Comparison of ENCODE assay signal across 4 cellular contexts in the genomic region with DNA sequence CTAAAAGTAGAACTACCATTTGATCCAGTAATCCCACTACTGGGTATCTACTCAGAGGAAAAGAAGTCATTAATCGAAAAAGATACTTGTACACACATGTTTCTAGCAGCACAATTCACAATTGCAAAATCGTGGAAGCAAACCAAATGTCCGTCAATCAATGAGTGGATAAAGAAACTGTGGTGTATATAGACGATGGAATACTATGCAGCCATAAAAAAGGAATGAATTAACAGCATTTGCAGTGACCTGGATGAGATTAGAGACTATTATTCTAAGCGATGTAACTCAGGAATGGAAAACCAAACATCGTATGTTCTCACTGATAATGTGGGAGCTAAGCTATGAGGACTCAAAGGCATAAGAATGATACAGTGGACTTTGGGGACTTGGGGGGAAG. TPM values are rescaled to one million over a fixed set of nuclear protein-coding genes. Genes with fewer than 3 reads are reported as not detected.
A peak's percentile ranks its signal among the peaks of the same experiment; 100 is the strongest.
DNase-seq lines count a peak whose midpoint lies in the region; ATAC-seq, FAIRE-seq and TF ChIP-seq lines count a peak whose summit lies in the region.
"Not testable (repeated sequence)": the region's sequence is repeated elsewhere in the genome, so short reads cannot be mapped to it uniquely, and the experiment has no call there.

No MANE protein-coding gene starts in this region.

- WGBS in A549 (ENCODE audit: missing lambda C conversion rate): 84% methylated on average over 6 of the region's 6 CpGs
- 89% methylated on average over 6 of the region's 6 CpGs for WGBS in K562 (ENCODE audit: insufficient coverage, low coverage, missing lambda C conversion rate)
- WGBS in endodermal cell (ENCODE audit: insufficient coverage in 1 of 2, insufficient read length in 1 of 2), 2 experiments: 95 to 96% methylated on average over 6 of the region's 6 CpGs

- POLR2A ChIA-PET in A549 (lab: Yijun Ruan, JAX); HEK293 (lab: Yijun Ruan, JAX): not testable (repeated sequence)
- POLR2A ChIA-PET in K562 (lab: Yijun Ruan, JAX): interaction anchor here (1.2 to 1.5 kb wide), 2 partner anchors 12 kb away, joined by 3 to 4 read pairs; no protein-coding TSS in a partner anchor

- FAIRE-seq in A549 (lab: Jason Lieb, UNC); K562 (lab: Jason Lieb, UNC): not testable (repeated sequence)

- not testable (repeated sequence) for TF ChIP-seq POLR2A in A549 (IDR thresholded peaks at IDR 0.05; ENCODE audit: low read length); K562 (conservative IDR thresholded peaks at IDR 0.05)

- H3K4me1 ChIP-seq in A549; HEK293 (ENCODE audit: control insufficient read depth, insufficient read depth, low read length); K562 (replicated peaks in 1 of 2; ENCODE audit: control insufficient read depth in 2 of 2, insufficient read depth in 2 of 2, low read length in 2 of 2); endodermal cell (ENCODE audit: control insufficient read depth, insufficient read depth, low read length): not testable (repeated sequence)

- H3K27ac ChIP-seq in A549; HEK293 (ENCODE audit: extremely low read depth, low read depth, low read length); K562 (ENCODE audit: extremely low read depth, low read depth, low read length); endodermal cell (ENCODE audit: low read depth, low read length): not testable (repeated sequence)

- DNase-seq in A549 (ENCODE audit: low read depth in 1 of 2, low spot score in 1 of 2); K562 (ENCODE audit: extremely low read depth in 1 of 4, low spot score in 3 of 4); endodermal cell: not testable (repeated sequence)

- H4K20me1 ChIP-seq in K562 (replicated peaks; ENCODE audit: control insufficient read depth, insufficient read depth, low read length): not testable (repeated sequence)

- H3K4me1 Mint-ChIP-seq in endodermal cell: not testable (repeated sequence)

- CTCF ChIA-PET in A549 (lab: Yijun Ruan, JAX): interaction anchor here (0.7 kb wide), 1 partner anchor 15 kb away, joined by 3 read pairs; no protein-coding TSS in a partner anchor
- CTCF ChIA-PET in HEK293 (lab: Yijun Ruan, JAX); K562 (lab: Yijun Ruan, JAX; ENCODE audit: low intra/inter-chr PET ratio): not testable (repeated sequence)

- not testable (repeated sequence) for H3K9me1 ChIP-seq in K562 (ENCODE audit: control insufficient read depth, insufficient read depth, low read length)

- H3K4me3 ChIP-seq in A549; HEK293 (ENCODE audit: low read depth, low read length); K562: not testable (repeated sequence)
- peak overlapping the region; percentile 12 for H3K4me3 ChIP-seq in endodermal cell (ENCODE audit: low read length)

- TF ChIP-seq EP300 in A549 (IDR thresholded peaks at IDR 0.05); K562 (IDR thresholded peaks at IDR 0.05; ENCODE audit: low read length): not testable (repeated sequence)

- not testable (repeated sequence) for BruUV-seq in K562 (replicated peaks; lab: Mats Ljungman, UMichigan)

- not testable (repeated sequence) for H3K9ac ChIP-seq in K562 (ENCODE audit: insufficient read depth in 1 of 2, low read depth in 2 of 2, low read length in 2 of 2); endodermal cell (ENCODE audit: extremely low read depth, low read length, poor library complexity, severe bottlenecking)

- not testable (repeated sequence) for H3K27ac Mint-ChIP-seq in endodermal cell

- TF ChIP-seq RAD21 in A549 (conservative IDR thresholded peaks at IDR 0.05 in 1 of 2, IDR thresholded peaks at IDR 0.05 in 1 of 2); K562 (CRISPR knock-in tag; conservative IDR thresholded peaks at IDR 0.05 in 1 of 2, IDR thresholded peaks at IDR 0.05 in 1 of 2): not testable (repeated sequence)

- in situ Hi-C loops in K562 (cut with MboI): not testable (repeated sequence)

- H3K27me3 ChIP-seq in K562 (ENCODE audit: control insufficient read depth in 2 of 2, insufficient read depth in 2 of 2, low read length in 2 of 2); endodermal cell (ENCODE audit: control insufficient read depth, insufficient read depth, low read length, poor library complexity, severe bottlenecking): not testable (repeated sequence)

- not testable (repeated sequence) for TF ChIP-seq CTCF in A549 (IDR thresholded peaks at IDR 0.05); HEK293 (tag by site-specific recombination; IDR thresholded peaks at IDR 0.05); K562 (IDR thresholded peaks at IDR 0.05 in 2 of 3, conservative IDR thresholded peaks at IDR 0.05 in 1 of 3; ENCODE audit: insufficient read depth in 2 of 3, low read depth in 1 of 3, low read length in 3 of 3); endodermal cell (conservative IDR thresholded peaks at IDR 0.05)

- H3K36me3 ChIP-seq in HEK293 (ENCODE audit: control insufficient read depth in 2 of 2, insufficient read depth in 1 of 2, low read length in 2 of 2): not testable (repeated sequence)
- H3K36me3 ChIP-seq in K562 (ENCODE audit: control insufficient read depth, insufficient read depth, low read length) (peaks cover 24% of the 10 kb centered on the region; the same call in 2 of the 3 replicates), endodermal cell (ENCODE audit: control insufficient read depth, insufficient read depth, low read length) (peaks cover 34% of the 10 kb centered on the region)

- not testable (repeated sequence) for H3K79me2 ChIP-seq in K562 (ENCODE audit: control insufficient read depth, insufficient read depth, low read length)

- not testable (repeated sequence) for ATAC-seq in A549, K562

- intact Hi-C loops in K562 (cut with micrococcal nuclease): not testable (repeated sequence)

- H3K4me2 ChIP-seq in A549; K562 (ENCODE audit: insufficient read depth, low read length): not testable (repeated sequence)

- H3K9me3 Mint-ChIP-seq in endodermal cell: peaks cover 47% of the 10 kb centered on the region

- H3K27me3 Mint-ChIP-seq in endodermal cell (ENCODE audit: insufficient read depth): not testable (repeated sequence)

- not testable (repeated sequence) for H3K4me3 Mint-ChIP-seq in endodermal cell

- not testable (repeated sequence) for H2AFZ ChIP-seq in K562 (ENCODE audit: low read depth, low read length)

- H3K9me3 ChIP-seq in A549 (peaks cover 17% of the 10 kb centered on the region; the same call in 1 of the 3 replicates), endodermal cell (ENCODE audit: control insufficient read depth, low read length) (peaks cover 41% of the 10 kb centered on the region)
- H3K9me3 ChIP-seq in HEK293 (ENCODE audit: control insufficient read depth, insufficient read depth, low read depth, low read length); K562 (replicated peaks; ENCODE audit: control insufficient read depth, insufficient read depth, low read depth, low read length): not testable (repeated sequence)

- peaks cover 52% of the 10 kb centered on the region for H3K36me3 Mint-ChIP-seq in endodermal cell (ENCODE audit: low read depth)

TF ChIP-seq in A549, 52 proteins besides CTCF, POLR2A, EP300 and RAD21:
- 0 out of 2 replicates have a peak, but pooled peaks have one; percentile 32 for TF ChIP-seq KDM1A (IDR thresholded peaks at IDR 0.05; ENCODE audit: low read depth)

TF ChIP-seq in HEK293, 187 proteins besides CTCF, POLR2A, EP300 and RAD21 (continues in another document):
- peak; percentile 89 for TF ChIP-seq ZNF146 (tag by site-specific recombination; IDR thresholded peaks at IDR 0.05)

TF ChIP-seq in K562, 482 proteins besides CTCF, POLR2A, EP300 and RAD21:
- TF ChIP-seq BCOR (IDR thresholded peaks at IDR 0.05) (peak; percentile 39; the same call in 1 of the 2 replicates), ZNF146 (CRISPR knock-in tag; IDR thresholded peaks at IDR 0.05; ENCODE audit: unreplicated experiment) (peak; percentile 96), RBM25 (IDR thresholded peaks at IDR 0.05; ENCODE audit: low read depth, low read length, severe bottlenecking) (peak; percentile 64)
TF ChIP-seq in K562: peak in this region for 3; not testable (repeated sequence) for 479.

RNA-seq across cellular contexts. Expression of a gene that starts 49.5 kb away (rescaled TPM):
- polyA plus RNA-seq in A549 (2011; rRNA removed): 15.8 and 16.9 TPM in 2 replicates
- 5.9 and 6.5 TPM in 2 replicates for polyA plus RNA-seq in A549 (2012; cell fraction: cytosol; rRNA removed)
- polyA plus RNA-seq in A549 (2012; cell fraction: nucleus; rRNA removed): 3.5 and 7.9 TPM in 2 replicates
- 11.4 to 12.5 TPM (median 12.0 TPM) in 3 replicates for polyA plus RNA-seq in A549 (2017; fragmentation: RNase III; extraction: RNeasy Plus Mini Kit Qiagen cat#74134 plus additional on column Dnase treatment)
- 13.4 and 14.2 TPM in 2 replicates for polyA minus RNA-seq in A549 (2011; rRNA and poly(A)+ RNA removed)
- total RNA-seq in K562 (2011; cell fraction: chromatin; rRNA removed; ENCODE audit: low replicate concordance): 42.3 and 64.2 TPM in 2 replicates
- total RNA-seq in K562 (2011; cell fraction: nucleolus; rRNA removed): 16.8 and 25.0 TPM in 2 replicates
- 26.9 and 30.0 TPM in 2 replicates for total RNA-seq in K562 (2011; cell fraction: nucleoplasm; rRNA removed)
- 14.1 and 15.0 TPM in 2 replicates for total RNA-seq in K562 (2014; rRNA removed)
- total RNA-seq in K562 (2014; rRNA removed; fragmentation: Illumina TruSeq; extraction: Trizol): 19.5 and 22.2 TPM in 2 replicates
- total RNA-seq in K562 (2015; rRNA removed; fragmentation: Illumina TruSeq; extraction: Trizol): 18.5 and 21.7 TPM in 2 replicates
- total RNA-seq in K562 (2021): 16.8 and 17.4 TPM in 2 replicates
- polyA plus RNA-seq in K562 (2011; rRNA removed): 20.4 and 22.3 TPM in 2 replicates
- polyA plus RNA-seq in K562 (2011; cell fraction: cytosol; rRNA removed): 7.8 and 16.9 TPM in 2 replicates
- 13.1 and 23.2 TPM in 2 replicates for polyA plus RNA-seq in K562 (2011; cell fraction: nucleus; rRNA removed)
- 13.2 and 15.0 TPM in 2 replicates for polyA plus RNA-seq in K562 (2012)
- 19.8 and 23.2 TPM in 2 replicates for polyA plus RNA-seq in K562 (2014; fragmentation: Illumina TruSeq; extraction: Trizol)
- 10 to 100 TPM in 1 of 2 experiments, 1 to 10 TPM in 1; 8.9 to 10.3 TPM for polyA plus RNA-seq in K562 (2014; fragmentation: Nextera tagmentation; extraction: Ambion mirVana)
- 15.4 and 16.5 TPM in 2 replicates for polyA plus RNA-seq in K562 (2014; rRNA removed)
- polyA minus RNA-seq in K562 (2011; rRNA and poly(A)+ RNA removed): 32.9 and 42.3 TPM in 2 replicates
- 8.1 and 9.7 TPM in 2 replicates for polyA minus RNA-seq in K562 (2011; cell fraction: cytosol; rRNA and poly(A)+ RNA removed)
- 14.4 and 30.8 TPM in 2 replicates for polyA minus RNA-seq in K562 (2011; cell fraction: nucleus; rRNA and poly(A)+ RNA removed)
- total RNA-seq in endodermal cell: 10 to 100 TPM; 15.6 to 17.3 TPM
- polyA plus RNA-seq in endodermal cell (2013, experiment 1 of 2): 16.9 TPM
- polyA plus RNA-seq in endodermal cell (2013, experiment 2 of 2): 14.7 TPM
